In genomic region chr7:37753398-37753797, GRCh38 we compare ENCODE assay signal across 30 cellular contexts.
"Had no signal": no experiment of that assay in that cellular context is flagged by ENCODE, and none has a peak within 500 bp of the region (broad histone marks: within the 10 kb centered on the region; RNA-seq: fewer than 3 reads in every experiment).

No MANE protein-coding gene starts in this region.

- H3K9me3 Mint-ChIP-seq: activated B cell treated with CpG ODN at 0.5 μM for 24 hours; activated CD8-positive, alpha-beta T cell treated with anti-CD3 and anti-CD28 coated beads for 36 hours; activated T-cell treated with anti-CD3 and anti-CD28 coated beads, Interleukin-2, amount 50 U/mL, for 4 hours; activated T-helper 17 cell treated with anti-CD3 and anti-CD28 coated beads, Interleukin-2, amount 50 U/mL, for 72 hours; central memory CD8-positive, alpha-beta T cell; dendritic cell treated with granulocyte-macrophage colony-stimulating factor and Interleukin-4, amounts not matched to agents 40 ng/mL and 50 ng/mL, for 4 days; endodermal cell; T-helper 2 cell treated with Interferon-gamma antibody and Interleukin-4, amounts not matched to agents 5 μg/mL and 100 μg/mL, for 36 hours had no signal

- H3K27me3 Mint-ChIP-seq: activated B cell treated with CpG ODN at 0.5 μM for 24 hours; central memory CD8-positive, alpha-beta T cell; dendritic cell treated with granulocyte-macrophage colony-stimulating factor and Interleukin-4, amounts not matched to agents 40 ng/mL and 50 ng/mL, for 4 days; T-helper 17 cell had no signal

- ATAC-seq: activated CD4-positive, CD25-positive, alpha-beta regulatory T cell treated with anti-CD3 and anti-CD28 coated beads, Interleukin-2, amount 50 U/mL, for 24 hours; activated CD8-positive, alpha-beta T cell treated with anti-CD3 and anti-CD28 coated beads for 36 hours; activated T-cell treated with anti-CD3 and anti-CD28 coated beads, Interleukin-2, amount 50 U/mL, for 4 hours; activated T-helper 17 cell treated with anti-CD3 and anti-CD28 coated beads, Interleukin-2, amount 50 U/mL, for 72 hours; body of pancreas; esophagus mucosa; T-helper 17 cell had no signal

- H3K36me3 Mint-ChIP-seq: activated naive CD8-positive, alpha-beta T cell had no signal

- H3K4me3 Mint-ChIP-seq: activated B cell treated with CpG ODN at 0.5 μM for 24 hours; activated CD8-positive, alpha-beta T cell treated with anti-CD3 and anti-CD28 coated beads for 36 hours; activated naive CD8-positive, alpha-beta T cell; activated T-cell treated with anti-CD3 and anti-CD28 coated beads, Interleukin-2, amount 50 U/mL, for 4 hours; activated T-helper 17 cell treated with anti-CD3 and anti-CD28 coated beads, Interleukin-2, amount 50 U/mL, for 72 hours; central memory CD8-positive, alpha-beta T cell; dendritic cell treated with granulocyte-macrophage colony-stimulating factor and Interleukin-4, amounts not matched to agents 40 ng/mL and 50 ng/mL, for 4 days; endodermal cell; T-helper 17 cell; T-helper 2 cell treated with Interferon-gamma antibody and Interleukin-4, amounts not matched to agents 5 μg/mL and 100 μg/mL, for 36 hours had no signal

- H3K9me3 ChIP-seq: body of pancreas had no signal

- H3K36me3 ChIP-seq: WERI-Rb-1 had no signal

- H3K27me3 ChIP-seq: body of pancreas had no signal

- DNase-seq: activated B cell treated with CpG ODN at 0.5 μM for 24 hours; activated CD4-positive, alpha-beta T cell treated with anti-CD3 and anti-CD28 coated beads for 48 hours; activated CD4-positive, alpha-beta T cell treated with anti-CD3 and anti-CD28 coated beads, Interleukin-2, amount 50 U/mL, for 1 hour; activated CD4-positive, alpha-beta T cell treated with anti-CD3 and anti-CD28 coated beads, Interleukin-2, amount 50 U/mL, for 48 hours; activated CD8-positive, alpha-beta memory T cell treated with anti-CD3 and anti-CD28 coated beads for 24 hours; activated CD8-positive, alpha-beta T cell treated with anti-CD3 and anti-CD28 coated beads for 36 hours; activated effector memory CD4-positive, alpha-beta T cell treated with Interleukin-2 at 50 U/mL for 16 hours; activated gamma-delta T cell treated with Interleukin-2 at 50 U/mL for 16 hours; activated naive CD4-positive, alpha-beta T cell treated with anti-CD3 and anti-CD28 coated beads, Interleukin-2, amount 50 U/mL, for 16 hours; activated naive CD4-positive, alpha-beta T cell treated with Interleukin-2 at 50 U/mL for 16 hours; activated T-cell treated with anti-CD3 and anti-CD28 coated beads, Interleukin-2, amount 50 U/mL, for 4 hours; amniotic stem cell; aorta; body of pancreas; dorsolateral prefrontal cortex; effector memory CD4-positive, alpha-beta T cell; endodermal cell; foreskin fibroblast; T-helper 1 cell; T-helper 17 cell; T1000; WERI-Rb-1 had no signal

- H3K4me1 Mint-ChIP-seq: activated B cell treated with CpG ODN at 0.5 μM for 24 hours; activated T-helper 17 cell treated with anti-CD3 and anti-CD28 coated beads, Interleukin-2, amount 50 U/mL, for 72 hours; T-helper 17 cell had no signal

- H3K4me3 ChIP-seq: body of pancreas, coronary artery, dorsolateral prefrontal cortex had no signal

- H3K4me1 ChIP-seq: body of pancreas had no signal

- H3K27ac Mint-ChIP-seq: activated B cell treated with CpG ODN at 0.5 μM for 24 hours; activated CD8-positive, alpha-beta T cell treated with anti-CD3 and anti-CD28 coated beads for 36 hours; activated naive CD8-positive, alpha-beta T cell; activated T-helper 17 cell treated with anti-CD3 and anti-CD28 coated beads, Interleukin-2, amount 50 U/mL, for 72 hours; dendritic cell treated with granulocyte-macrophage colony-stimulating factor and Interleukin-4, amounts not matched to agents 40 ng/mL and 50 ng/mL, for 4 days; endodermal cell; T-helper 17 cell; T-helper 2 cell treated with Interferon-gamma antibody and Interleukin-4, amounts not matched to agents 5 μg/mL and 100 μg/mL, for 36 hours had no signal

- H3K27ac ChIP-seq: body of pancreas, coronary artery, dorsolateral prefrontal cortex, WERI-Rb-1 had no signal
